Comparison of ENCODE assay signal across 15 cellular contexts in genomic region chr3:48930590-48930989, GRCh38.
"Had no signal": no experiment of that assay in that cellular context is flagged by ENCODE, and none has a peak within 500 bp of the region (broad histone marks: within the 10 kb centered on the region; RNA-seq: fewer than 3 reads in every experiment).

No MANE protein-coding gene starts in this region.

- DNase-seq: activated CD4-positive, alpha-beta T cell treated with anti-CD3 and anti-CD28 coated beads, Interleukin-2, amount 10 ng/mL, durations not matched to agents 7 days and 5 days; activated CD4-positive, CD25-positive, alpha-beta regulatory T cell; activated effector memory CD4-positive, alpha-beta T cell treated with anti-CD3 and anti-CD28 coated beads, Interleukin-2, amount 50 U/mL, for 16 hours; activated T-cell treated with anti-CD3 and anti-CD28 coated beads, Interleukin-2, amount 50 U/mL, for 1 hour; anterior cingulate cortex; esophagus squamous epithelium; retina; small intestine; T-helper 17 cell; uterus had no signal

- H3K9me3 Mint-ChIP-seq: activated CD4-positive, alpha-beta T cell treated with anti-CD3 and anti-CD28 coated beads, Interleukin-2, amount 10 ng/mL, durations not matched to agents 7 days and 5 days; activated naive CD4-positive, alpha-beta T cell treated with anti-CD3 and anti-CD28 coated beads, Interleukin-2, amount 50 U/mL, for 72 hours; neural progenitor cell had no signal

- H3K36me3 ChIP-seq: uterus had no signal

- H3K9ac ChIP-seq: neural progenitor cell, parathyroid adenoma had no signal

- FAIRE-seq: small intestine had no signal

- H3K4me3 Mint-ChIP-seq: activated CD4-positive, alpha-beta T cell treated with anti-CD3 and anti-CD28 coated beads, Interleukin-2, amount 10 ng/mL, durations not matched to agents 7 days and 5 days; neural progenitor cell; T-helper 17 cell had no signal

- H2AFZ ChIP-seq: hepatocyte, neural progenitor cell, parathyroid adenoma had no signal

- H3K4me3 ChIP-seq: esophagus squamous epithelium, gastroesophageal sphincter, hepatocyte, neural progenitor cell, uterus had no signal

- H3K4me1 ChIP-seq: neural progenitor cell had no signal

- H3K27me3 ChIP-seq: esophagus squamous epithelium, gastroesophageal sphincter, hepatocyte, neural progenitor cell, uterus had no signal

- H3K9me3 ChIP-seq: esophagus squamous epithelium, gastroesophageal sphincter, uterus had no signal

- H3K4me2 ChIP-seq: hepatocyte, neural progenitor cell had no signal

- H3K27ac Mint-ChIP-seq: activated CD4-positive, alpha-beta T cell treated with anti-CD3 and anti-CD28 coated beads, Interleukin-2, amount 10 ng/mL, durations not matched to agents 7 days and 5 days; neural progenitor cell had no signal

- H3K27me3 Mint-ChIP-seq: activated CD4-positive, alpha-beta T cell treated with anti-CD3 and anti-CD28 coated beads, Interleukin-2, amount 10 ng/mL, durations not matched to agents 7 days and 5 days; T-helper 17 cell had no signal

- ATAC-seq: gastroesophageal sphincter, T-helper 17 cell had no signal

- H3K27ac ChIP-seq: gastroesophageal sphincter, hepatocyte, neural progenitor cell, parathyroid adenoma, uterus had no signal
